Comparison of ENCODE assay signal across 9 cellular contexts in genomic region chr12:63918788-63919300, GRCh38.
DNase-seq lines count a peak whose midpoint lies in the region; FAIRE-seq and TF ChIP-seq lines count a peak whose summit lies in the region.
"Had no signal": no experiment of that assay in that cellular context is flagged by ENCODE, and none has a peak within 500 bp of the region (broad histone marks: within the 10 kb centered on the region; RNA-seq: fewer than 3 reads in every experiment).

No MANE protein-coding gene starts in this region.

- DNase-seq in CD1c-positive myeloid dendritic cell (ENCODE audit: extremely low spot score) (peak; percentile 21), NCI-H460 (ENCODE audit: extremely low read depth, low read depth) (peak; percentile 97), neural progenitor cell (ENCODE audit: low spot score) (no peak), NCI-H345 treated with DMSO at 0.1 percent for 48 hours (lab: John Stamatoyannopoulos, UW; ENCODE audit: unreplicated experiment) (no peak), RPMI8226 (no peak), D721Med (ENCODE audit: insufficient read length, low spot score) (no peak), NCI-H1048 (lab: John Stamatoyannopoulos, UW) (no peak)
- DNase-seq: GOT3 had no signal

- H2AFZ ChIP-seq in neural progenitor cell (replicated peaks): no peak overlapping the region

- no peak overlapping the region for H3K9ac ChIP-seq in neural progenitor cell

- peak overlapping the region; percentile 85 for H3K27ac Mint-ChIP-seq in dendritic cell treated with granulocyte-macrophage colony-stimulating factor and Interleukin-4, amounts not matched to agents 40 ng/mL and 50 ng/mL, for 4 days
- peak overlapping the region; percentile 30 for H3K27ac Mint-ChIP-seq in neural progenitor cell

- H3K79me2 ChIP-seq in neural progenitor cell (ENCODE audit: low read depth): no peaks in the 10 kb centered on the region

- no peaks in the 10 kb centered on the region for H4K20me1 ChIP-seq in neural progenitor cell (ENCODE audit: low read depth)

- no peaks in the 10 kb centered on the region for H3K9me3 Mint-ChIP-seq in dendritic cell treated with granulocyte-macrophage colony-stimulating factor and Interleukin-4, amounts not matched to agents 40 ng/mL and 50 ng/mL, for 4 days
- H3K9me3 Mint-ChIP-seq in neural progenitor cell: peaks cover 5% of the 10 kb centered on the region

- no peaks in the 10 kb centered on the region for H3K36me3 ChIP-seq in neural progenitor cell

- no peaks in the 10 kb centered on the region for H3K27me3 ChIP-seq in neural progenitor cell

- FAIRE-seq in D721Med (lab: Jason Lieb, UNC): no peak

- peaks cover 45% of the 10 kb centered on the region for H3K4me1 Mint-ChIP-seq in dendritic cell treated with granulocyte-macrophage colony-stimulating factor and Interleukin-4, amounts not matched to agents 40 ng/mL and 50 ng/mL, for 4 days (ENCODE audit: low read depth)
- H3K4me1 Mint-ChIP-seq in neural progenitor cell: peaks cover 51% of the 10 kb centered on the region

- TF ChIP-seq CTCF in neural progenitor cell (IDR thresholded peaks at IDR 0.05) (no peak), D721Med (IDR thresholded peaks at IDR 0.05; ENCODE audit: insufficient read depth, missing control alignments) (no peak)

- no peaks in the 10 kb centered on the region for H3K4me1 ChIP-seq in neural progenitor cell

- no peaks in the 10 kb centered on the region for H3K9me3 ChIP-seq in neural progenitor cell (ENCODE audit: low read depth)

- peak overlapping the region; percentile 18 for H3K4me3 Mint-ChIP-seq in dendritic cell treated with granulocyte-macrophage colony-stimulating factor and Interleukin-4, amounts not matched to agents 40 ng/mL and 50 ng/mL, for 4 days
- no peak overlapping the region for H3K4me3 Mint-ChIP-seq in neural progenitor cell

- H3K27me3 Mint-ChIP-seq in dendritic cell treated with granulocyte-macrophage colony-stimulating factor and Interleukin-4, amounts not matched to agents 40 ng/mL and 50 ng/mL, for 4 days: no peaks in the 10 kb centered on the region
- no peaks in the 10 kb centered on the region for H3K27me3 Mint-ChIP-seq in neural progenitor cell (ENCODE audit: insufficient read depth, low read depth)

- H3F3A ChIP-seq in neural progenitor cell (ENCODE audit: low read depth): no peaks in the 10 kb centered on the region

- H3K27ac ChIP-seq in neural progenitor cell: no peak overlapping the region

- H3K36me3 Mint-ChIP-seq in dendritic cell treated with granulocyte-macrophage colony-stimulating factor and Interleukin-4, amounts not matched to agents 40 ng/mL and 50 ng/mL, for 4 days (ENCODE audit: low read depth): no peaks in the 10 kb centered on the region
- H3K36me3 Mint-ChIP-seq in neural progenitor cell: peaks cover 11% of the 10 kb centered on the region

- intact Hi-C loops in dendritic cell treated with granulocyte-macrophage colony-stimulating factor and Interleukin-4, amounts not matched to agents 40 ng/mL and 50 ng/mL, for 4 days (cut with micrococcal nuclease): loop anchor here (5.0 kb wide), 3 partner anchors 43 to 168 kb away; partner anchors contain the start of gene SRGAP1

- no peak overlapping the region for H3K4me2 ChIP-seq in neural progenitor cell

- H3K4me3 ChIP-seq in neural progenitor cell: no peak overlapping the region

Comparison
In these comparisons a context has a peak if more than half of its experiments do, and no peak if none do; other contexts are left out.
1. DNase-seq: peak in CD1c-positive myeloid dendritic cell (single experiment) and NCI-H460 (single experiment); none in neural progenitor cell (single experiment), NCI-H345 treated with DMSO at 0.1 percent for 48 hours (single experiment), RPMI8226 (single experiment), D721Med (single experiment) and NCI-H1048 (single experiment).